24 cellular contexts compared by ENCODE assay signal in the genomic region with DNA sequence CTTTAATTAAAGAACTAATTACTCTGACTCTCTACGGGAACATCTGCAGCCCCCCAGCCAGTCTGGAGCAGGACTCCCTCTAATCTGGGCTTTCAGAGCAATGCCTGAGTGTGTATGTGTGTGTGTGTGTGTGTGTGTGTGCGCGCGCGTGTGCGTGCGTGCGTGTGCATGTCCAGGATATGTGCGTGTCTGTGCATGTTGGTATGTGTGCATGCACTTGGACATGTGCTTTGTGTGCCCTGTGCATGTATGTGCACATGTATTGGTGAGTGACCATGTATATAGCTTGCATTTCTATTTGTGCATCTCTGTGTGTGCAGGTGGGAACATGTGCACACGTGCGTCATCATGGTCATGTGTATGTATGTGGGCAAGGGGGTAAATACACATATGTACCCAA.
DNase-seq lines count a peak whose midpoint lies in the region; ATAC-seq, FAIRE-seq and TF ChIP-seq lines count a peak whose summit lies in the region.
"Had no signal": no experiment of that assay in that cellular context is flagged by ENCODE, and none has a peak within 500 bp of the region (broad histone marks: within the 10 kb centered on the region; RNA-seq: fewer than 3 reads in every experiment).

No MANE protein-coding gene starts in this region.

- no peak for TF ChIP-seq POLR2A in HepG2 (IDR thresholded peaks at IDR 0.05; ENCODE audit: insufficient read depth in 1 of 2, low read depth in 2 of 2, low read length in 2 of 2)
- TF ChIP-seq POLR2A in right lobe of liver (IDR thresholded peaks at IDR 0.05) = no peak

- H3K36me3 ChIP-seq in HepG2 (replicated peaks in 1 of 2; ENCODE audit: control insufficient read depth in 1 of 2, insufficient read depth in 2 of 2, low read length in 2 of 2) = no peaks in the 10 kb centered on the region
- no peaks in the 10 kb centered on the region for H3K36me3 ChIP-seq in right lobe of liver
- H3K36me3 ChIP-seq in neural progenitor cell = no peaks in the 10 kb centered on the region
- H3K36me3 ChIP-seq: BLaER1, HAP-1 had no signal

- DNase-seq in HepG2 (ENCODE audit: low spot score) = no peak
- no peak for DNase-seq in right lobe of liver
- DNase-seq in neural progenitor cell (ENCODE audit: low spot score) = no peak
- DNase-seq in retina = peak; percentile 28
- no peak for DNase-seq in amygdala (lab: John Stamatoyannopoulos, UW)
- DNase-seq: Caco-2; CD4-positive, CD25-positive, alpha-beta regulatory T cell; CD8-positive, alpha-beta T cell; DMS153; DND-41; GOT3; HFFc6 had no signal

- intact Hi-C loops in HepG2 (cut with micrococcal nuclease; ENCODE audit: unreplicated experiment) (no loop called here), right lobe of liver (cut with DNase I) (no loop called here)

- no peaks in the 10 kb centered on the region for H3K36me3 Mint-ChIP-seq in neural progenitor cell
- H3K36me3 Mint-ChIP-seq: CD4-positive, CD25-positive, alpha-beta regulatory T cell; CD8-positive, alpha-beta T cell had no signal

- H3K9me3 ChIP-seq in HepG2 (ENCODE audit: low read length) = no peaks in the 10 kb centered on the region
- H3K9me3 ChIP-seq in right lobe of liver = no peaks in the 10 kb centered on the region
- no peaks in the 10 kb centered on the region for H3K9me3 ChIP-seq in neural progenitor cell (ENCODE audit: low read depth)
- H3K9me3 ChIP-seq: BLaER1, Caco-2, HAP-1 had no signal

- peak overlapping the region; percentile 39 for H3K27ac Mint-ChIP-seq in neural progenitor cell
- H3K27ac Mint-ChIP-seq: B cell; CD4-positive, CD25-positive, alpha-beta regulatory T cell; CD8-positive, alpha-beta T cell; HFFc6 had no signal

- CTCF ChIA-PET in HepG2 (lab: Yijun Ruan, JAX; ENCODE audit: low intra/inter-chr PET ratio, low total read pairs) = no interaction called here

- H4K20me1 ChIP-seq in HepG2 (ENCODE audit: insufficient read depth, low read length) (no peaks in the 10 kb centered on the region), neural progenitor cell (ENCODE audit: low read depth) (no peaks in the 10 kb centered on the region)
- H4K20me1 ChIP-seq: BLaER1 had no signal

- no peaks in the 10 kb centered on the region for H3K79me2 ChIP-seq in HepG2 (ENCODE audit: insufficient read depth, low read length)
- H3K79me2 ChIP-seq in neural progenitor cell (ENCODE audit: low read depth) = no peaks in the 10 kb centered on the region

- no peak for TF ChIP-seq CTCF in HepG2 (CRISPR knock-in tag; IDR thresholded peaks at IDR 0.05)
- no peak for TF ChIP-seq CTCF in right lobe of liver (IDR thresholded peaks at IDR 0.05)
- no peak for TF ChIP-seq CTCF in neural progenitor cell (IDR thresholded peaks at IDR 0.05)

- H3K27me3 Mint-ChIP-seq in neural progenitor cell (ENCODE audit: insufficient read depth, low read depth) = peaks cover 4% of the 10 kb centered on the region

- ATAC-seq in HepG2 (no peak), right lobe of liver (no peak), HG02970 (IDR thresholded peaks at IDR 0.05; ENCODE audit: low FRiP score, unreplicated experiment) (no peak), GM18858 (IDR thresholded peaks at IDR 0.05; ENCODE audit: unreplicated experiment) (no peak)
- ATAC-seq: CD8-positive, alpha-beta T cell had no signal

- H3F3A ChIP-seq in neural progenitor cell (ENCODE audit: low read depth) = no peaks in the 10 kb centered on the region

- H3K4me2 ChIP-seq in HepG2 (ENCODE audit: low read depth, low read length) (no peak overlapping the region), neural progenitor cell (no peak overlapping the region)
- H3K4me2 ChIP-seq: BLaER1 had no signal

- peaks cover 4 to 10% of the 10 kb centered on the region in 2 experiments; a peak in 2 of 5 replicates for H3K27me3 ChIP-seq in HepG2 (ENCODE audit: control insufficient read depth in 1 of 2, insufficient read depth in 2 of 2, low read length in 2 of 2)
- H3K27me3 ChIP-seq in right lobe of liver = no peaks in the 10 kb centered on the region
- no peaks in the 10 kb centered on the region for H3K27me3 ChIP-seq in neural progenitor cell
- H3K27me3 ChIP-seq: BLaER1 had no signal

- WGBS in HepG2 (ENCODE audit: low lambda C conversion rate) = 75% methylated on average over 11 of the region's 11 CpGs
- 93% methylated on average over 7 of the region's 11 CpGs for WGBS in right lobe of liver (ENCODE audit: insufficient coverage, low coverage, low lambda C conversion rate, missing lambda C conversion rate)

- TF ChIP-seq RAD21 in HepG2 (CRISPR knock-in tag; IDR thresholded peaks at IDR 0.05) = no peak

- H3K27ac ChIP-seq in HepG2 (ENCODE audit: extremely low read length, insufficient read depth, low read length) (no peak overlapping the region), right lobe of liver (no peak overlapping the region), neural progenitor cell (no peak overlapping the region)
- H3K27ac ChIP-seq: 22Rv1, BLaER1, C4-2B had no signal

- BruUV-seq in HepG2 (replicated peaks; lab: Mats Ljungman, UMichigan) = no TSS peak

- peaks cover 25% of the 10 kb centered on the region for H3K4me1 Mint-ChIP-seq in neural progenitor cell
- H3K4me1 Mint-ChIP-seq: B cell; CD4-positive, CD25-positive, alpha-beta regulatory T cell had no signal

- H3K9ac ChIP-seq in HepG2 (ENCODE audit: insufficient read depth, low read depth, low read length) (no peak overlapping the region), neural progenitor cell (no peak overlapping the region)
- H3K9ac ChIP-seq: BLaER1 had no signal

- H3K4me1 ChIP-seq in HepG2 (ENCODE audit: insufficient read depth, low read length) = no peaks in the 10 kb centered on the region
- no peaks in the 10 kb centered on the region for H3K4me1 ChIP-seq in right lobe of liver
- H3K4me1 ChIP-seq in neural progenitor cell = peaks cover 17% of the 10 kb centered on the region
- H3K4me1 ChIP-seq: BLaER1, Caco-2, HAP-1 had no signal

- H3K9me3 Mint-ChIP-seq in neural progenitor cell = no peaks in the 10 kb centered on the region
- H3K9me3 Mint-ChIP-seq: CD8-positive, alpha-beta T cell; HFFc6 had no signal

- H3K4me3 Mint-ChIP-seq in neural progenitor cell = no peak overlapping the region
- H3K4me3 Mint-ChIP-seq: B cell; CD4-positive, CD25-positive, alpha-beta regulatory T cell; CD8-positive, alpha-beta T cell; HFFc6 had no signal

- H2AFZ ChIP-seq in HepG2 (ENCODE audit: low read length) = no peak overlapping the region
- no peak overlapping the region for H2AFZ ChIP-seq in neural progenitor cell (replicated peaks)

- in situ Hi-C loops in HepG2 (cut with HindIII; ENCODE audit: extremely low pct_ligation_motif_present, low pct_unique_long_range_greater_than_20kb) = no loop called here

- TF ChIP-seq EP300 in HepG2 (IDR thresholded peaks at IDR 0.05; ENCODE audit: low read depth in 2 of 2, low read length in 2 of 2) = no peak
- TF ChIP-seq EP300 in HepG2 (CRISPR knock-in tag; IDR thresholded peaks at IDR 0.05; ENCODE audit: borderline replicate concordance) = no peak

- POLR2A ChIA-PET in HepG2 (lab: Yijun Ruan, JAX) = no interaction called here

- no peak for FAIRE-seq in HepG2 (lab: Jason Lieb, UNC)
- FAIRE-seq: A204.1, G401.6, GM12891, GM18507, H54 had no signal

- no peak overlapping the region for H3K4me3 ChIP-seq in HepG2 (replicated peaks in 1 of 3; ENCODE audit: insufficient read depth in 1 of 3, low read depth in 2 of 3, low read length in 3 of 3)
- H3K4me3 ChIP-seq in right lobe of liver = no peak overlapping the region
- no peak overlapping the region for H3K4me3 ChIP-seq in neural progenitor cell
- H3K4me3 ChIP-seq: BLaER1, HAP-1 had no signal

TF ChIP-seq in HepG2, 621 proteins besides CTCF, POLR2A, EP300 and RAD21:
- no peak for TF ChIP-seq POGZ (CRISPR knock-in tag; IDR thresholded peaks at IDR 0.05)
- TF ChIP-seq ZNF207 (IDR thresholded peaks at IDR 0.05; ENCODE audit: borderline replicate concordance) = 0 out of 2 replicates have a peak, but pooled peaks have one; percentile 67
- TF ChIP-seq, protein P1, sequence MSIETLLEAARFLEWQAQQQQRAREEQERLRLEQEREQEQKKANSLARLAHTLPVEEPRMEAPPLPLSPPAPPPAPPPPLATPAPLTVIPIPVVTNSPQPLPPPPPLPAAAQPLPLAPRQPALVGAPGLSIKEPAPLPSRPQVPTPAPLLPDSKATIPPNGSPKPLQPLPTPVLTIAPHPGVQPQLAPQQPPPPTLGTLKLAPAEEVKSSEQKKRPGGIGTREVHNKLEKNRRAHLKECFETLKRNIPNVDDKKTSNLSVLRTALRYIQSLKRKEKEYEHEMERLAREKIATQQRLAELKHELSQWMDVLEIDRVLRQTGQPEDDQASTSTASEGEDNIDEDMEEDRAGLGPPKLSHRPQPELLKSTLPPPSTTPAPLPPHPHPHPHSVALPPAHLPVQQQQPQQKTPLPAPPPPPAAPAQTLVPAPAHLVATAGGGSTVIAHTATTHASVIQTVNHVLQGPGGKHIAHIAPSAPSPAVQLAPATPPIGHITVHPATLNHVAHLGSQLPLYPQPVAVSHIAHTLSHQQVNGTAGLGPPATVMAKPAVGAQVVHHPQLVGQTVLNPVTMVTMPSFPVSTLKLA (IDR thresholded peaks at IDR 0.05) = peak; percentile 98
